In genomic region chrX:63784346-63784901, GRCh38 we compare ENCODE assay signal across 9 cellular contexts. TPM values are rescaled to one million over a fixed set of nuclear protein-coding genes. Genes with fewer than 3 reads are reported as not detected.
DNase-seq lines count a peak whose midpoint lies in the region; ATAC-seq and TF ChIP-seq lines count a peak whose summit lies in the region.
"Had no signal": no experiment of that assay in that cellular context is flagged by ENCODE, and none has a peak within 500 bp of the region (broad histone marks: within the 10 kb centered on the region; RNA-seq: fewer than 3 reads in every experiment).

No MANE protein-coding gene starts in this region.

- H3K36me3 Mint-ChIP-seq in MCF 10A (ENCODE audit: insufficient read depth, unreplicated experiment) (no peaks in the 10 kb centered on the region), neural crest cell (ENCODE audit: low read depth) (peaks cover 11% of the 10 kb centered on the region)

- H3K4me1 ChIP-seq in breast epithelium, result no peaks in the 10 kb centered on the region

- H3K27ac ChIP-seq in breast epithelium, result no peak overlapping the region
- H3K27ac ChIP-seq: VCaP had no signal

- DNase-seq in breast epithelium (ENCODE audit: low spot score in 2 of 2), result no peak
- no peak for DNase-seq in MCF 10A (ENCODE audit: unreplicated experiment)
- peak; percentile 2 for DNase-seq in globus pallidus (ENCODE audit: low spot score)
- DNase-seq in neural crest cell (ENCODE audit: low read depth, low spot score), result peak; percentile 1
- DNase-seq in glomerular visceral epithelial cell (ENCODE audit: extremely low spot score), result no peak
- DNase-seq in ACHN, result no peak

- in situ Hi-C loops in ACHN (cut with HindIII; ENCODE audit: low pct_ligation_motif_present, low pct_unique_long_range_greater_than_20kb, low sequenced_read_pairs), result no loop called here

- H3K4me3 Mint-ChIP-seq in MCF 10A (ENCODE audit: unreplicated experiment) (no peak overlapping the region), neural crest cell (peak overlapping the region; percentile 87)

- H3K27me3 Mint-ChIP-seq in MCF 10A (ENCODE audit: insufficient read depth, unreplicated experiment) (no peaks in the 10 kb centered on the region), neural crest cell (ENCODE audit: low read depth) (no peaks in the 10 kb centered on the region)

- H3K4me1 Mint-ChIP-seq in MCF 10A (ENCODE audit: insufficient read depth, unreplicated experiment), result no peaks in the 10 kb centered on the region
- H3K4me1 Mint-ChIP-seq in neural crest cell, result peaks cover 9% of the 10 kb centered on the region

- no peaks in the 10 kb centered on the region for H3K9me3 Mint-ChIP-seq in MCF 10A (ENCODE audit: unreplicated experiment)
- H3K9me3 Mint-ChIP-seq in neural crest cell, result peaks cover 15% of the 10 kb centered on the region

- intact Hi-C loops in breast epithelium (cut with DNase I; ENCODE audit: low total_unique reads) (no loop called here), MCF 10A (cut with micrococcal nuclease) (no loop called here)

- H3K9me3 ChIP-seq in breast epithelium, result peaks cover 0 to 9% of the 10 kb centered on the region in 2 donors

- peak overlapping the region; percentile 43 to 70 (median 52) for H3K4me3 ChIP-seq in breast epithelium

- H3K27me3 ChIP-seq in breast epithelium, result peaks cover 0 to 33% of the 10 kb centered on the region in 2 donors

- POLR2A ChIA-PET in MCF 10A (lab: Yijun Ruan, JAX), result no interaction called here

- TF ChIP-seq CTCF in breast epithelium (IDR thresholded peaks at IDR 0.05) (no peak), MCF 10A (IDR thresholded peaks at IDR 0.05; ENCODE audit: unreplicated experiment) (no peak), neural crest cell (conservative IDR thresholded peaks at IDR 0.05) (no peak)

- no peak for ATAC-seq in HG02840 (IDR thresholded peaks at IDR 0.05; ENCODE audit: low FRiP score, unreplicated experiment)
- ATAC-seq in GM19467 (IDR thresholded peaks at IDR 0.05; ENCODE audit: unreplicated experiment), result no peak

- H3K27ac Mint-ChIP-seq in MCF 10A (ENCODE audit: low read depth, unreplicated experiment) (no peak overlapping the region), neural crest cell (ENCODE audit: unreplicated experiment) (peak overlapping the region; percentile 54)

- CTCF ChIA-PET in MCF 10A (lab: Yijun Ruan, JAX), result no interaction called here

- TF ChIP-seq POLR2A in breast epithelium (IDR thresholded peaks at IDR 0.05), result no peak

- no TSS peak for BruUV-seq in MCF 10A (replicated peaks; lab: Mats Ljungman, UMichigan)

- no peaks in the 10 kb centered on the region for H3K36me3 ChIP-seq in breast epithelium

RNA-seq across cellular contexts. Expression of gene ARHGEF9, which starts 0.6 kb away (rescaled TPM):
- total RNA-seq in breast epithelium, result 10 to 100 TPM in 2 of 3 donors, 1 to 10 TPM in 1; 9.3 to 28.0 (median 16.1) TPM
- 26.8 and 33.6 TPM in 2 replicates for total RNA-seq in MCF 10A (2022)
- 40.9 and 43.6 TPM in 2 replicates for total RNA-seq in neural crest cell

Comparison
In these comparisons a context has a peak if more than half of its experiments do, and no peak if none do; other contexts are left out.
1. DNase-seq: peak in globus pallidus (single experiment) and neural crest cell (single experiment); none in breast epithelium (0 of 2), MCF 10A (single experiment), glomerular visceral epithelial cell (single experiment) and ACHN (single experiment).